18 cellular contexts compared by ENCODE assay signal in genomic region chr9:26181836-26182235, GRCh38.
"Had no signal": no experiment of that assay in that cellular context is flagged by ENCODE, and none has a peak within 500 bp of the region (broad histone marks: within the 10 kb centered on the region; RNA-seq: fewer than 3 reads in every experiment).

No MANE protein-coding gene starts in this region.

- FAIRE-seq: kidney had no signal

- H3K4me3 Mint-ChIP-seq: memory B cell; naive B cell; stimulated activated naive B cell treated with anti-CD40 and anti-IgM and Interleukin-4, amounts not matched to agents 10 μg/mL and 1 μg/mL and 100 μg/mL, for 72 hours; stimulated activated naive CD8-positive, alpha-beta T cell treated with anti-CD3 and anti-CD28 coated beads, Interleukin-15, amount 100 ng/mL, for 72 hours had no signal

- H3K4me1 Mint-ChIP-seq: memory B cell; naive B cell; stimulated activated naive B cell treated with anti-CD40 and anti-IgM and Interleukin-4, amounts not matched to agents 10 μg/mL and 1 μg/mL and 100 μg/mL, for 72 hours; stimulated activated naive CD8-positive, alpha-beta T cell treated with anti-CD3 and anti-CD28 coated beads, Interleukin-15, amount 100 ng/mL, for 72 hours had no signal

- DNase-seq: cortex of kidney; dorsolateral prefrontal cortex; effector CD8-positive, alpha-beta T cell; foreskin keratinocyte; kidney; left cardiac atrium; left ventricle myocardium inferior; lower lobe of right lung; midbrain; naive B cell; stimulated activated CD4-positive, alpha-beta T cell treated with anti-CD3 and anti-CD28 coated beads, Interleukin-2, amount 100 ng/mL, for 24 hours; stimulated activated CD4-positive, alpha-beta T cell treated with anti-CD3 and anti-CD28 coated beads, Interleukin-4, amount 100 ng/mL, for 4 hours; stimulated activated naive B cell treated with anti-CD40 and anti-IgM and Interleukin-4, amounts not matched to agents 10 μg/mL and 1 μg/mL and 100 μg/mL, for 72 hours; stimulated activated naive CD8-positive, alpha-beta T cell treated with anti-CD3 and anti-CD28 coated beads, Interleukin-15, amount 100 ng/mL, for 72 hours; testis had no signal

- H3K36me3 Mint-ChIP-seq: memory B cell; naive B cell; stimulated activated naive B cell treated with anti-CD40 and anti-IgM and Interleukin-4, amounts not matched to agents 10 μg/mL and 1 μg/mL and 100 μg/mL, for 72 hours had no signal

- H3K27me3 Mint-ChIP-seq: memory B cell; naive B cell; stimulated activated naive B cell treated with anti-CD40 and anti-IgM and Interleukin-4, amounts not matched to agents 10 μg/mL and 1 μg/mL and 100 μg/mL, for 72 hours; stimulated activated naive CD8-positive, alpha-beta T cell treated with anti-CD3 and anti-CD28 coated beads, Interleukin-15, amount 100 ng/mL, for 72 hours had no signal

- H3K9me3 Mint-ChIP-seq: memory B cell had no signal

- ATAC-seq: esophagus mucosa; foreskin keratinocyte; left cardiac atrium; lower lobe of right lung; sciatic nerve; stimulated activated naive B cell treated with anti-CD40 and anti-IgM and Interleukin-4, amounts not matched to agents 10 μg/mL and 1 μg/mL and 100 μg/mL, for 72 hours; stimulated activated naive CD8-positive, alpha-beta T cell treated with anti-CD3 and anti-CD28 coated beads, Interleukin-15, amount 100 ng/mL, for 72 hours had no signal

- H3K27ac Mint-ChIP-seq: memory B cell; naive B cell; stimulated activated naive B cell treated with anti-CD40 and anti-IgM and Interleukin-4, amounts not matched to agents 10 μg/mL and 1 μg/mL and 100 μg/mL, for 72 hours had no signal
